In the genomic region with DNA sequence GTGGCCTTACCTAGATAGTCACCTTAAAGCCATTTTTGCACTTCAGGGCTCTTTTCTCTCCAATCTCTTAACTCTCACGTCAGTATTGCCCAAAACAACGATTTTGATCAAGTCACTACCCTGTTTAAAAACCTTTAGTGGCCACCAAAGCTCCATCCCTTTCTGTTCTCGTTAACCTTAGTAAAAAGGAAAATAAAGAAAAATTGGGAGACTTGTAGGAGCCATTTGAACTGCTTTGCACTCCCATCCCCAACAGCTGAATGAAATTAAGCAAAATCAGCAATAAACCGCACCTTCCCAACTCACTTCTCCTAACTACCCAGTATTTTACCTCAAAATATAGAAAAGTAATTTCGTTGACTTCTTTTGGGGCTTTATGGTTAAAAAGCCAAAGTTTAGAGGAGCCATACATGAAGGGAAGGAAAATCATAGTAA, we compare ENCODE assay signal across 8 cellular contexts. TPM values are rescaled to one million over a fixed set of nuclear protein-coding genes. Genes with fewer than 3 reads are reported as not detected.
DNase-seq lines count a peak whose midpoint lies in the region; ATAC-seq, FAIRE-seq and TF ChIP-seq lines count a peak whose summit lies in the region.

No MANE protein-coding gene starts in this region.

- no peaks in the 10 kb centered on the region for H3K36me3 ChIP-seq in cardiac muscle cell
- H3K36me3 ChIP-seq in mesendoderm (ENCODE audit: control insufficient read depth, insufficient read depth, low read length): no peaks in the 10 kb centered on the region
- H3K36me3 ChIP-seq in upper lobe of left lung: no peaks in the 10 kb centered on the region

- H3K18ac ChIP-seq in mesendoderm (ENCODE audit: low read length): no peak overlapping the region

- H3K79me2 ChIP-seq in mesendoderm (ENCODE audit: control insufficient read depth, insufficient read depth, low read length): peaks cover 34% of the 10 kb centered on the region

- no peak overlapping the region for H4K8ac ChIP-seq in mesendoderm (ENCODE audit: low read depth, low read length)

- peaks cover 5% of the 10 kb centered on the region for H3K9me3 Mint-ChIP-seq in MCF 10A (ENCODE audit: unreplicated experiment)

- H3K27ac Mint-ChIP-seq in MCF 10A (ENCODE audit: low read depth, unreplicated experiment): peak overlapping the region; percentile 88

- H3K56ac ChIP-seq in mesendoderm (ENCODE audit: low read length): peak overlapping the region; percentile 88

- no peak overlapping the region for H4K5ac ChIP-seq in mesendoderm (ENCODE audit: low read length)

- no peak overlapping the region for H2BK5ac ChIP-seq in mesendoderm (ENCODE audit: low read length)

- intact Hi-C loops in left cardiac atrium (cut with DNase I) (no loop called here), MCF 10A (cut with micrococcal nuclease) (loop anchor here (5.0 to 10.0 kb wide), 2 partner anchors 98 to 196 kb away; no protein-coding TSS in a partner anchor)

- ATAC-seq in left cardiac atrium: no peak
- no peak for ATAC-seq in upper lobe of left lung (ENCODE audit: low FRiP score in 2 of 2)
- no peak for ATAC-seq in GM19467 (IDR thresholded peaks at IDR 0.05; ENCODE audit: unreplicated experiment)

- 95% methylated on average over 2 of the region's 5 CpGs for WGBS in mesendoderm (ENCODE audit: extremely low coverage, insufficient coverage, low lambda C conversion rate)
- 85 to 86% methylated on average over 5 of the region's 5 CpGs for WGBS in upper lobe of left lung, 2 donors

- H3K9me3 ChIP-seq in cardiac muscle cell (ENCODE audit: low read depth) (no peaks in the 10 kb centered on the region), upper lobe of left lung (no peaks in the 10 kb centered on the region)

- TF ChIP-seq POLR2A in upper lobe of left lung (IDR thresholded peaks at IDR 0.05): no peak

- no peak overlapping the region for H2AK5ac ChIP-seq in mesendoderm (ENCODE audit: low read length)

- H3K4me3 Mint-ChIP-seq in MCF 10A (ENCODE audit: unreplicated experiment): peak overlapping the region; percentile 93

- no peak for TF ChIP-seq EP300 in upper lobe of left lung (IDR thresholded peaks at IDR 0.05)

- POLR2A ChIA-PET in MCF 10A (lab: Yijun Ruan, JAX): interaction anchor here (0.6 to 4.6 kb wide), 21 partner anchors 8 to 419 kb away, joined by 3 to 37 read pairs (median 6); partner anchors contain the start of gene RIF1

- BruUV-seq in MCF 10A (replicated peaks; lab: Mats Ljungman, UMichigan): TSS peak; percentile 97

- H2BK120ac ChIP-seq in mesendoderm (ENCODE audit: low read depth, low read length): no peak overlapping the region

- H3K23ac ChIP-seq in mesendoderm (ENCODE audit: low read length): no peak overlapping the region

- TF ChIP-seq CTCF in cardiac muscle cell (IDR thresholded peaks at IDR 0.05; ENCODE audit: low read depth, low read length) (no peak), MCF 10A (IDR thresholded peaks at IDR 0.05; ENCODE audit: unreplicated experiment) (no peak), upper lobe of left lung (IDR thresholded peaks at IDR 0.05) (no peak)

- H3K9ac ChIP-seq in mesendoderm (ENCODE audit: low read length): peak overlapping the region; percentile 72

- FAIRE-seq in RCC 7860 (lab: Jason Lieb, UNC): no peak

- peaks cover 5% of the 10 kb centered on the region for H3K79me1 ChIP-seq in mesendoderm (ENCODE audit: low read length)

- H3K27ac ChIP-seq in cardiac muscle cell (peak overlapping the region; percentile 11), mesendoderm (ENCODE audit: low read depth, low read length) (no peak overlapping the region), upper lobe of left lung (peak overlapping the region; percentile 88 to 93 (median 90))

- no peak for DNase-seq in cardiac muscle cell (ENCODE audit: low read depth in 1 of 2, low spot score in 1 of 2)
- no peak for DNase-seq in left cardiac atrium
- no peak for DNase-seq in MCF 10A (ENCODE audit: unreplicated experiment)
- no peak for DNase-seq in mesendoderm
- no peak for DNase-seq in upper lobe of left lung
- DNase-seq in stimulated activated CD4-positive, alpha-beta T cell treated with anti-CD3 and anti-CD28 coated beads, Interleukin-12 subunit alpha, Interleukin-12 subunit beta, amount 100 ng/mL, for 4 hours: no peak
- no peak for DNase-seq in RCC 7860 (ENCODE audit: low spot score)

- H3K4me3 ChIP-seq in cardiac muscle cell (peak overlapping the region; percentile 83), mesendoderm (ENCODE audit: low read length) (no peak overlapping the region), upper lobe of left lung (peak overlapping the region in 3 of 4 donors; percentile 78 to 88 (median 84))

- H3K4me1 ChIP-seq in cardiac muscle cell (ENCODE audit: low read depth): peaks cover 21% of the 10 kb centered on the region
- peaks cover 9% of the 10 kb centered on the region for H3K4me1 ChIP-seq in mesendoderm (ENCODE audit: control insufficient read depth, low read depth, low read length)
- peaks cover 22 to 42% (median 29%) of the 10 kb centered on the region in 4 donors for H3K4me1 ChIP-seq in upper lobe of left lung

- CTCF ChIA-PET in MCF 10A (lab: Yijun Ruan, JAX): interaction anchor here (0.7 to 2.7 kb wide), 3 partner anchors 29 to 458 kb away, joined by 4 to 9 read pairs (median 4); no protein-coding TSS in a partner anchor

- no peak overlapping the region for H2BK15ac ChIP-seq in mesendoderm (replicated peaks; ENCODE audit: low read depth)

- H3K4ac ChIP-seq in mesendoderm (ENCODE audit: low read depth, low read length): no peak overlapping the region

- no peaks in the 10 kb centered on the region for H3K27me3 Mint-ChIP-seq in MCF 10A (ENCODE audit: insufficient read depth, unreplicated experiment)

- H3K36me3 Mint-ChIP-seq in MCF 10A (ENCODE audit: insufficient read depth, unreplicated experiment): no peaks in the 10 kb centered on the region

- H3K27me3 ChIP-seq in cardiac muscle cell (no peaks in the 10 kb centered on the region), mesendoderm (ENCODE audit: insufficient read depth, low read length, poor library complexity) (no peaks in the 10 kb centered on the region), upper lobe of left lung (no peaks in the 10 kb centered on the region)

- peaks cover 6% of the 10 kb centered on the region for H3K4me1 Mint-ChIP-seq in MCF 10A (ENCODE audit: insufficient read depth, unreplicated experiment)

- peak overlapping the region; percentile 61 for H3K4me2 ChIP-seq in mesendoderm (ENCODE audit: low read length)

RNA-seq across cellular contexts. Expression of gene ARL5A, which starts 0.7 kb away (rescaled TPM):
- total RNA-seq in cardiac muscle cell (47.6 and 48.0 TPM in 2 replicates), left cardiac atrium (10 to 100 TPM; 64.4 to 82.9 TPM), MCF 10A (2022) (34.8 and 40.9 TPM in 2 replicates), upper lobe of left lung (10 to 100 TPM; 52.4 to 76.8 (median 54.9) TPM)
- polyA plus RNA-seq in cardiac muscle cell: 26.7 and 31.0 TPM in 2 replicates
- polyA plus RNA-seq in mesendoderm (2013, experiment 1 of 2): 71.4 TPM
- 66.9 TPM for polyA plus RNA-seq in mesendoderm (2013, experiment 2 of 2)
